24 cellular contexts compared by ENCODE assay signal in the genomic region with DNA sequence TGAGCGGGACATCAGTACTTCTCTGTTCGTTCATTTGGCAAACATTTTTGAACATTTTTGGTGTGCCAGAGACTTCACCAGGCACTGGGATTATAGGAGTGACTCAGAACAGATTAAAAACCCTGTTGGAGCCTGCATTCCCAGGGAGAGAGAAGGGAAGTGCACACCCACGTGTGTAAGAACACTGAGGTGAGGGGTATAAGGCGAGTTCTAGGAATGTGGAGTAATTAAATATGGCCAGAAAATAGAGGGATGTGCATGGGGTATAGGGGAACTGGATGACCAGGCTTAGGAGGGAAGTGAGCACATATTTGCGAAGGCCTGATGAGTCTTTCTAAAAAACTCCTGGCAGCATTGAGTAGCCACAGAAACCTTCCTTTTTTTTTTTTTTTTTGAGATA.
A peak's percentile ranks its signal among the peaks of the same experiment; 100 is the strongest.
DNase-seq lines count a peak whose midpoint lies in the region; ATAC-seq, FAIRE-seq and TF ChIP-seq lines count a peak whose summit lies in the region.
"Had no signal": no experiment of that assay in that cellular context is flagged by ENCODE, and none has a peak within 500 bp of the region (broad histone marks: within the 10 kb centered on the region; RNA-seq: fewer than 3 reads in every experiment).

No MANE protein-coding gene starts in this region.

- no peak overlapping the region for H3K4me2 ChIP-seq in neural progenitor cell

- H3K9me3 Mint-ChIP-seq in neural progenitor cell = no peaks in the 10 kb centered on the region
- H3K9me3 Mint-ChIP-seq: activated CD4-positive, alpha-beta T cell treated with anti-CD3 and anti-CD28 coated beads, Interleukin-2, amount 10 ng/mL, durations not matched to agents 24 days and 14 days had no signal

- H3K79me2 ChIP-seq in neural progenitor cell (ENCODE audit: low read depth) = no peaks in the 10 kb centered on the region

- H3K27ac ChIP-seq in neural progenitor cell = no peak overlapping the region
- H3K27ac ChIP-seq: heart right ventricle, pancreas, right atrium auricular region, thyroid gland, VCaP had no signal

- H3K27me3 Mint-ChIP-seq in neural progenitor cell (ENCODE audit: insufficient read depth, low read depth) = no peaks in the 10 kb centered on the region
- H3K27me3 Mint-ChIP-seq: activated CD4-positive, alpha-beta T cell treated with anti-CD3 and anti-CD28 coated beads, Interleukin-2, amount 10 ng/mL, durations not matched to agents 24 days and 14 days had no signal

- no peak overlapping the region for H2AFZ ChIP-seq in neural progenitor cell (replicated peaks)

- no peak for FAIRE-seq in bronchial epithelial cell (lab: Jason Lieb, UNC)
- FAIRE-seq: pancreas had no signal

- H3K36me3 ChIP-seq in bronchial epithelial cell (ENCODE audit: control insufficient read depth, insufficient read depth, low read length) (no peaks in the 10 kb centered on the region), neural progenitor cell (no peaks in the 10 kb centered on the region)
- H3K36me3 ChIP-seq: heart right ventricle, pancreas, right atrium auricular region, thyroid gland had no signal

- H3K9me3 ChIP-seq in neural progenitor cell (ENCODE audit: low read depth) = no peaks in the 10 kb centered on the region
- H3K9me3 ChIP-seq: heart right ventricle, pancreas, right atrium auricular region, thyroid gland had no signal

- peaks cover 3% of the 10 kb centered on the region for H3K36me3 Mint-ChIP-seq in neural progenitor cell
- H3K36me3 Mint-ChIP-seq: naive thymus-derived CD4-positive, alpha-beta T cell had no signal

- H3F3A ChIP-seq in neural progenitor cell (ENCODE audit: low read depth) = no peaks in the 10 kb centered on the region

- H3K27ac Mint-ChIP-seq in neural progenitor cell = no peak overlapping the region
- H3K27ac Mint-ChIP-seq: activated CD4-positive, alpha-beta T cell treated with anti-CD3 and anti-CD28 coated beads, Interleukin-2, amount 10 ng/mL, durations not matched to agents 24 days and 14 days; naive thymus-derived CD4-positive, alpha-beta T cell had no signal

- ATAC-seq in GM21723 (IDR thresholded peaks at IDR 0.05; ENCODE audit: unreplicated experiment) = no peak
- ATAC-seq: heart right ventricle; left colon; naive thymus-derived CD4-positive, alpha-beta T cell; pancreas; SK-N-SH treated with all-trans-retinoic acid at 6 μM for 48 hours; stimulated activated naive CD8-positive, alpha-beta T cell treated with anti-CD3 and anti-CD28 coated beads, Interleukin-15, Interleukin-2, amounts not matched to agents 100 U/mL and 50 U/mL, for 24 hours had no signal

- TF ChIP-seq CTCF in bronchial epithelial cell (IDR thresholded peaks at IDR 0.05; ENCODE audit: insufficient read depth, low read length, severe bottlenecking) (no peak), neural progenitor cell (IDR thresholded peaks at IDR 0.05) (no peak)

- no peak overlapping the region for H3K4me3 Mint-ChIP-seq in neural progenitor cell
- H3K4me3 Mint-ChIP-seq: activated CD4-positive, alpha-beta T cell treated with anti-CD3 and anti-CD28 coated beads, Interleukin-2, amount 10 ng/mL, durations not matched to agents 24 days and 14 days; naive thymus-derived CD4-positive, alpha-beta T cell had no signal

- peaks cover 5% of the 10 kb centered on the region for H3K4me1 ChIP-seq in neural progenitor cell

- peaks cover 16% of the 10 kb centered on the region for H3K4me1 Mint-ChIP-seq in neural progenitor cell
- H3K4me1 Mint-ChIP-seq: activated CD4-positive, alpha-beta T cell treated with anti-CD3 and anti-CD28 coated beads, Interleukin-2, amount 10 ng/mL, durations not matched to agents 24 days and 14 days; naive thymus-derived CD4-positive, alpha-beta T cell had no signal

- H3K27me3 ChIP-seq in bronchial epithelial cell (ENCODE audit: control insufficient read depth, insufficient read depth, low read length) = peaks cover 35% of the 10 kb centered on the region
- H3K27me3 ChIP-seq in neural progenitor cell = no peaks in the 10 kb centered on the region
- H3K27me3 ChIP-seq: heart right ventricle, pancreas, right atrium auricular region, thyroid gland had no signal

- peak; percentile 11 for DNase-seq in Daoy (ENCODE audit: low read depth)
- peak; percentile 5 for DNase-seq in M059J (ENCODE audit: low read depth)
- peak; percentile 18 for DNase-seq in bronchial epithelial cell (ENCODE audit: low read depth)
- peak; percentile 13 for DNase-seq in neural progenitor cell (ENCODE audit: low spot score)
- no peak for DNase-seq in RKO (ENCODE audit: low spot score)
- no peak for DNase-seq in SK-N-DZ (ENCODE audit: low spot score)
- no peak for DNase-seq in hepatic stellate cell (ENCODE audit: low spot score)
- DNase-seq: activated CD4-positive, alpha-beta T cell treated with anti-CD3 and anti-CD28 coated beads, Interleukin-2, amount 10 ng/mL, durations not matched to agents 24 days and 14 days; activated CD8-positive, alpha-beta memory T cell treated with anti-CD3 and anti-CD28 coated beads, Interleukin-2, amount 50 U/mL, for 4 hours; activated naive CD4-positive, alpha-beta T cell treated with anti-CD3 and anti-CD28 coated beads, Interleukin-2, amount 50 U/mL, for 16 hours; heart right ventricle; Karpas-422; left colon; naive thymus-derived CD4-positive, alpha-beta T cell; NCI-H1694; NCI-H2171 treated with DMSO at 0.1 percent for 48 hours; NCI-H524 treated with DMSO at 0.1 percent for 48 hours; pancreas; stimulated activated naive CD8-positive, alpha-beta T cell treated with anti-CD3 and anti-CD28 coated beads, Interleukin-15, Interleukin-2, amounts not matched to agents 100 U/mL and 50 U/mL, for 24 hours; thyroid gland had no signal

- H3K9ac ChIP-seq in neural progenitor cell = no peak overlapping the region

- H4K20me1 ChIP-seq in neural progenitor cell (ENCODE audit: low read depth) = no peaks in the 10 kb centered on the region

- H3K4me3 ChIP-seq in bronchial epithelial cell (ENCODE audit: low read depth, low read length) (no peak overlapping the region), neural progenitor cell (no peak overlapping the region)
- H3K4me3 ChIP-seq: heart right ventricle, pancreas, right atrium auricular region, thyroid gland had no signal

Comparison
In these comparisons a context has a peak if more than half of its experiments do, and no peak if none do; other contexts are left out.
1. DNase-seq: peak in Daoy (single experiment), M059J (single experiment), bronchial epithelial cell (single experiment) and neural progenitor cell (single experiment); none in RKO (single experiment), SK-N-DZ (single experiment) and hepatic stellate cell (single experiment).